In the genomic region with DNA sequence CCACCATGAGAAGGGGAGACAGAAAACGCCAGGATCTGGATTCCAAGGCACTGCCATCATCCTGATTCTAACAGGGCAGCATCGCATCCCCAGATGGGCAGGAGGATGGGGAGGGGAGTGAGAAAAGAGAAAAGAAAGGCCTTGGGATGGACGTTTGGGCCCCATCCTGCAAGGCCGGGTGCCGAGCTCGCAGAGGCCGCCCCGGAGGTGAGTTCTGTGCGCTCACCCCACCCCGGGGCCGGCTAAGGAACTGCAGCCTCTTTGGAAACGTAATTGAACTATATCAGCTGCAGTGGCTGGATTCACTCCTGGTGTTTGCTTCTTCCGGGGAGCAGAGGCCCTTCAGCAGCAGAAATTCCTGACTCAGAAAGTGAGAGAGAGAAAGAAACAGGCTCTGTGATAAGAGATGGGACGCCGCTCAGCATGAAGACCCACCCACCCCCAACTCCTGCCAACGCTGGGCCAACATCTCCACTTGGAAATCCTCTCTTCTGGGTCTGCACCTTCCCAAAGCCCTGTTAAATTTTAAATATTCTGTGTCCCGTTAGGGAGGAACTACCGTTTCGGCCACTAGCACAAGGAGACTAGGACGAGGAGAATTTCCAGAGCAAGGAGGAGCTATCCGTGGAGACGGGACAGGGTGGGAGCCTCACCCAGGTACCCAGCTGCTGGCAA, we compare ENCODE assay signal across 8 cellular contexts. TPM values are rescaled to one million over a fixed set of nuclear protein-coding genes. Genes with fewer than 3 reads are reported as not detected.
A peak's percentile ranks its signal among the peaks of the same experiment; 100 is the strongest.
DNase-seq lines count a peak whose midpoint lies in the region; ATAC-seq and TF ChIP-seq lines count a peak whose summit lies in the region.

No MANE protein-coding gene starts in this region.

- CTCF ChIA-PET in naive thymus-derived CD4-positive, alpha-beta T cell (lab: Charles Lee) = interaction anchor here (0.5 to 2.6 kb wide), 6 partner anchors 24 to 599 kb away, joined by 3 to 52 read pairs (median 4); no protein-coding TSS in a partner anchor

- no peaks in the 10 kb centered on the region for H3K27me3 ChIP-seq in naive thymus-derived CD4-positive, alpha-beta T cell (ENCODE audit: control insufficient read depth in 2 of 2, insufficient read depth in 2 of 2, low read length in 2 of 2)

- ATAC-seq in HG03342 (IDR thresholded peaks at IDR 0.05; ENCODE audit: unreplicated experiment) = peak; percentile 76
- ATAC-seq in naive thymus-derived CD4-positive, alpha-beta T cell = peak; percentile 89

- POLR2A ChIA-PET in naive thymus-derived CD4-positive, alpha-beta T cell (lab: Charles Lee) = interaction anchor here (0.5 kb wide), 1 partner anchor 34 kb away, joined by 6 read pairs; no protein-coding TSS in a partner anchor

- intact Hi-C loops in naive thymus-derived CD4-positive, alpha-beta T cell (cut with micrococcal nuclease) = loop anchor here (1.0 kb wide), 4 partner anchors 170 to 599 kb away; no protein-coding TSS in a partner anchor

- no peaks in the 10 kb centered on the region for H3K36me3 ChIP-seq in naive thymus-derived CD4-positive, alpha-beta T cell (ENCODE audit: control insufficient read depth in 2 of 3, insufficient read depth in 3 of 3, low read length in 3 of 3)

- peak; percentile 92 for TF ChIP-seq CTCF in C4-2B (conservative IDR thresholded peaks at IDR 0.05)
- peak; percentile 77 for TF ChIP-seq CTCF in epithelial cell of proximal tubule (conservative IDR thresholded peaks at IDR 0.05; ENCODE audit: low read depth, low read length)

- peaks cover 0 to 4% (median 0%) of the 10 kb centered on the region in 5 donors for H3K36me3 Mint-ChIP-seq in naive thymus-derived CD4-positive, alpha-beta T cell

- H3K9me3 Mint-ChIP-seq in naive thymus-derived CD4-positive, alpha-beta T cell = peaks cover 0 to under 1% (median 0%) of the 10 kb centered on the region in 11 donors

- H3K4me1 ChIP-seq in naive thymus-derived CD4-positive, alpha-beta T cell (ENCODE audit: control insufficient read depth in 2 of 2, insufficient read depth in 2 of 2, low read length in 2 of 2) = no peaks in the 10 kb centered on the region

- H3K4me3 Mint-ChIP-seq in naive thymus-derived CD4-positive, alpha-beta T cell = no peak overlapping the region

- DNase-seq in GM19238 (ENCODE audit: insufficient read length, low spot score) (peak; percentile 65), NCI-H82 (lab: John Stamatoyannopoulos, UW) (peak; percentile 93), epithelial cell of proximal tubule (ENCODE audit: low read depth) (peak; percentile 19)
- peak; percentile 1 to 37 for DNase-seq in activated CD8-positive, alpha-beta memory T cell treated with anti-CD3 and anti-CD28 coated beads for 1 hour (ENCODE audit: extremely low read depth in 1 of 2, low read depth in 1 of 2)
- peak in 8 of 9 donors; percentile 11 to 64 (median 45) for DNase-seq in naive thymus-derived CD4-positive, alpha-beta T cell
- DNase-seq in stimulated activated naive CD4-positive, alpha-beta T cell (lab: John Stamatoyannopoulos, UW) = peak in 5 of 6 experiments; percentile 5 to 40 (median 16)

- peaks cover 14 to 19% (median 17%) of the 10 kb centered on the region in 5 donors for H3K27me3 Mint-ChIP-seq in naive thymus-derived CD4-positive, alpha-beta T cell

- H3K4me1 Mint-ChIP-seq in naive thymus-derived CD4-positive, alpha-beta T cell = peaks cover 0 to 14% (median 7%) of the 10 kb centered on the region in 7 donors

- no peaks in the 10 kb centered on the region for H3K9me3 ChIP-seq in naive thymus-derived CD4-positive, alpha-beta T cell (ENCODE audit: control insufficient read depth in 2 of 3, low read length in 3 of 3)

- peak overlapping the region; percentile 19 for H3K4me3 ChIP-seq in epithelial cell of proximal tubule (ENCODE audit: low read depth, low read length)
- no peak overlapping the region for H3K4me3 ChIP-seq in naive thymus-derived CD4-positive, alpha-beta T cell (ENCODE audit: low read length)

- H3K27ac ChIP-seq in C4-2B = no peak overlapping the region
- no peak overlapping the region for H3K27ac ChIP-seq in naive thymus-derived CD4-positive, alpha-beta T cell (ENCODE audit: low read depth, low read length)

- peak overlapping the region in 1 of 9 donors; percentile 33 for H3K27ac Mint-ChIP-seq in naive thymus-derived CD4-positive, alpha-beta T cell

RNA-seq across cellular contexts. Expression of a gene that starts 8.5 kb away (rescaled TPM):
- under 0.01 TPM in 1 of 2 replicates, not detected in the other for total RNA-seq in epithelial cell of proximal tubule
- total RNA-seq in naive thymus-derived CD4-positive, alpha-beta T cell = not detected
- not detected for polyA plus RNA-seq in naive thymus-derived CD4-positive, alpha-beta T cell

RNA-seq across cellular contexts. Expression of a gene that starts 36.6 kb away (rescaled TPM):
- 11.6 and 19.6 TPM in 2 replicates for total RNA-seq in epithelial cell of proximal tubule
- total RNA-seq in naive thymus-derived CD4-positive, alpha-beta T cell = 10 to 100 TPM; 35.0 to 92.7 (median 85.8) TPM
- polyA plus RNA-seq in naive thymus-derived CD4-positive, alpha-beta T cell = 10 to 100 TPM; 25.2 to 45.5 TPM

Comparison
In these comparisons a context has a peak if more than half of its experiments do, and no peak if none do; other contexts are left out.
1. DNase-seq: peak in every context shown above with its lines; median percentile 93 in NCI-H82; 65 in GM19238; 45 in naive thymus-derived CD4-positive, alpha-beta T cell; 19 in activated CD8-positive, alpha-beta memory T cell treated with anti-CD3 and anti-CD28 coated beads for 1 hour; 19 in epithelial cell of proximal tubule; 16 in stimulated activated naive CD4-positive, alpha-beta T cell.